Comparison of ENCODE assay signal across 9 cellular contexts in genomic region chr4:110926841-110927400, GRCh38.
"Had no signal": no experiment of that assay in that cellular context is flagged by ENCODE, and none has a peak within 500 bp of the region (broad histone marks: within the 10 kb centered on the region; RNA-seq: fewer than 3 reads in every experiment).

No MANE protein-coding gene starts in this region.

- H3K36me3 ChIP-seq: suprapubic skin had no signal

- H3K4me3 Mint-ChIP-seq: activated T-helper 17 cell treated with anti-CD3 and anti-CD28 coated beads, Interleukin-2, amount 50 U/mL, for 72 hours; naive thymus-derived CD4-positive, alpha-beta T cell had no signal

- H3K27me3 ChIP-seq: suprapubic skin had no signal

- H3K36me3 Mint-ChIP-seq: naive thymus-derived CD4-positive, alpha-beta T cell had no signal

- H3K27me3 Mint-ChIP-seq: naive thymus-derived CD4-positive, alpha-beta T cell had no signal

- H3K4me3 ChIP-seq: suprapubic skin had no signal

- DNase-seq: activated naive CD4-positive, alpha-beta T cell treated with Interleukin-2 at 50 U/mL for 16 hours; aorta; effector CD8-positive, alpha-beta T cell; mammary epithelial cell; naive thymus-derived CD4-positive, alpha-beta T cell; stimulated activated naive CD8-positive, alpha-beta T cell treated with anti-CD3 and anti-CD28 coated beads, Interleukin-15, Interleukin-2, amounts not matched to agents 100 U/mL and 50 U/mL, for 24 hours; trophoblast cell had no signal

- H3K4me1 ChIP-seq: suprapubic skin had no signal

- H3K27ac ChIP-seq: suprapubic skin had no signal

- H3K4me1 Mint-ChIP-seq: activated T-helper 17 cell treated with anti-CD3 and anti-CD28 coated beads, Interleukin-2, amount 50 U/mL, for 72 hours; naive thymus-derived CD4-positive, alpha-beta T cell had no signal

- H3K9me3 ChIP-seq: suprapubic skin had no signal

- H3K27ac Mint-ChIP-seq: activated T-helper 17 cell treated with anti-CD3 and anti-CD28 coated beads, Interleukin-2, amount 50 U/mL, for 72 hours; naive thymus-derived CD4-positive, alpha-beta T cell had no signal
